Comparison of ENCODE assay signal across 11 cellular contexts in genomic region chr1:103788377-103788776, GRCh38. TPM values are rescaled to one million over a fixed set of nuclear protein-coding genes. Genes with fewer than 3 reads are reported as not detected.
DNase-seq lines count a peak whose midpoint lies in the region; ATAC-seq lines count a peak whose summit lies in the region.
"Had no signal": no experiment of that assay in that cellular context is flagged by ENCODE, and none has a peak within 500 bp of the region (broad histone marks: within the 10 kb centered on the region; RNA-seq: fewer than 3 reads in every experiment).

No MANE protein-coding gene starts in this region.

- no peak overlapping the region for H3K27ac Mint-ChIP-seq in stimulated activated effector memory CD8-positive, alpha-beta T cell treated with anti-CD3 and anti-CD28 coated beads, Interleukin-12 subunit alpha, Interleukin-12 subunit beta, amount 100 ng/mL, for 72 hours

- DNase-seq in A172 (ENCODE audit: low spot score) = peak; percentile 19
- DNase-seq in GM04504 (ENCODE audit: low read depth) = peak; percentile 0
- DNase-seq in NCI-H748 treated with DMSO at 0.1 percent for 48 hours (lab: John Stamatoyannopoulos, UW) = peak; percentile 27
- peak; percentile 1 for DNase-seq in fibroblast of gingiva (ENCODE audit: low read depth)
- DNase-seq in stimulated activated effector memory CD8-positive, alpha-beta T cell treated with anti-CD3 and anti-CD28 coated beads, Interleukin-12 subunit alpha, Interleukin-12 subunit beta, amount 100 ng/mL, for 72 hours (ENCODE audit: low spot score in 2 of 2) = no peak
- DNase-seq: activated gamma-delta T cell treated with Interleukin-2 at 50 U/mL for 16 hours had no signal

- no peaks in the 10 kb centered on the region for H3K4me1 Mint-ChIP-seq in stimulated activated effector memory CD8-positive, alpha-beta T cell treated with anti-CD3 and anti-CD28 coated beads, Interleukin-12 subunit alpha, Interleukin-12 subunit beta, amount 100 ng/mL, for 72 hours

- H3K36me3 Mint-ChIP-seq in stimulated activated effector memory CD8-positive, alpha-beta T cell treated with anti-CD3 and anti-CD28 coated beads, Interleukin-12 subunit alpha, Interleukin-12 subunit beta, amount 100 ng/mL, for 72 hours = no peaks in the 10 kb centered on the region

- H3K9me3 Mint-ChIP-seq in stimulated activated effector memory CD8-positive, alpha-beta T cell treated with anti-CD3 and anti-CD28 coated beads, Interleukin-12 subunit alpha, Interleukin-12 subunit beta, amount 100 ng/mL, for 72 hours = peaks cover 14% of the 10 kb centered on the region

- H3K4me3 Mint-ChIP-seq in stimulated activated effector memory CD8-positive, alpha-beta T cell treated with anti-CD3 and anti-CD28 coated beads, Interleukin-12 subunit alpha, Interleukin-12 subunit beta, amount 100 ng/mL, for 72 hours = no peak overlapping the region

- no peak for ATAC-seq in stimulated activated effector memory CD8-positive, alpha-beta T cell treated with anti-CD3 and anti-CD28 coated beads, Interleukin-12 subunit alpha, Interleukin-12 subunit beta, amount 100 ng/mL, for 72 hours
- no peak for ATAC-seq in HG03460 (IDR thresholded peaks at IDR 0.05; ENCODE audit: unreplicated experiment)
- no peak for ATAC-seq in GM21619 (IDR thresholded peaks at IDR 0.05; ENCODE audit: unreplicated experiment)
- no peak for ATAC-seq in GM21381 (IDR thresholded peaks at IDR 0.05; ENCODE audit: unreplicated experiment)

RNA-seq across cellular contexts. Expression of gene AMY1C, which starts 38.7 kb away (rescaled TPM):
- not detected in 2 replicates for total RNA-seq in A172 (2014; rRNA removed; shearing (Covaris generic))
- total RNA-seq: glomerular endothelial cell, urinary bladder had no signal

Comparison
In these comparisons a context has a peak if more than half of its experiments do, and no peak if none do; other contexts are left out.
1. DNase-seq: peak in A172 (single experiment), GM04504 (single experiment), NCI-H748 treated with DMSO at 0.1 percent for 48 hours (single experiment) and fibroblast of gingiva (single experiment); none in stimulated activated effector memory CD8-positive, alpha-beta T cell treated with anti-CD3 and anti-CD28 coated beads, Interleukin-12 subunit alpha, Interleukin-12 subunit beta, amount 100 ng/mL, for 72 hours (0 of 2).